24 cellular contexts compared by ENCODE assay signal in genomic region chr10:15627617-15628196, GRCh38.
DNase-seq lines count a peak whose midpoint lies in the region; ATAC-seq and TF ChIP-seq lines count a peak whose summit lies in the region.
"Had no signal": no experiment of that assay in that cellular context is flagged by ENCODE, and none has a peak within 500 bp of the region (broad histone marks: within the 10 kb centered on the region; RNA-seq: fewer than 3 reads in every experiment).

No MANE protein-coding gene starts in this region.

- H3K4me3 ChIP-seq in ascending aorta (no peak overlapping the region), esophagus muscularis mucosa (no peak overlapping the region)
- H3K4me3 ChIP-seq: cardiac muscle cell, mucosa of descending colon, stomach, tibial nerve had no signal

- DNase-seq in ELR (ENCODE audit: low read depth) (peak; percentile 68), NCI-H226 (peak; percentile 9), ascending aorta (ENCODE audit: low spot score in 2 of 2) (no peak), iris pigment epithelial cell (ENCODE audit: low read depth) (peak; percentile 33), islet precursor cell (no peak), KG1 (lab: John Stamatoyannopoulos, UW) (no peak), left ventricle myocardium superior (no peak), esophagus muscularis mucosa (ENCODE audit: extremely low spot score) (no peak)
- DNase-seq: activated CD4-positive, alpha-beta T cell treated with anti-CD3 and anti-CD28 coated beads, Interleukin-2, amount 10 ng/mL, durations not matched to agents 7 days and 5 days; activated naive CD4-positive, alpha-beta T cell; activated T-cell treated with anti-CD3 and anti-CD28 coated beads, Interleukin-2, amount 50 U/mL, for 4 hours; CD8-positive, alpha-beta memory T cell; DMS 273 treated with DMSO at 0.1 percent for 48 hours; glutamatergic neuron; H7; mucosa of descending colon; NCI-H146; NCI-H2107; nephron progenitor cell; small intestine; stomach had no signal

- no peak for TF ChIP-seq CTCF in ascending aorta (IDR thresholded peaks at IDR 0.05)
- TF ChIP-seq CTCF in esophagus muscularis mucosa (IDR thresholded peaks at IDR 0.05): no peak

- peaks cover 35 to 62% of the 10 kb centered on the region in 2 donors for H3K36me3 ChIP-seq in ascending aorta
- H3K36me3 ChIP-seq in esophagus muscularis mucosa: no peaks in the 10 kb centered on the region
- H3K36me3 ChIP-seq: cardiac muscle cell, stomach, tibial nerve had no signal

- no peaks in the 10 kb centered on the region for H3K9me3 ChIP-seq in ascending aorta
- no peaks in the 10 kb centered on the region for H3K9me3 ChIP-seq in esophagus muscularis mucosa
- H3K9me3 ChIP-seq: mucosa of descending colon, stomach, tibial nerve had no signal

- no peak for TF ChIP-seq EP300 in esophagus muscularis mucosa (IDR thresholded peaks at IDR 0.05)

- intact Hi-C loops in ascending aorta (cut with DNase I) (loop anchor here (10.0 kb wide), 1 partner anchor 193 kb away; no protein-coding TSS in a partner anchor), left ventricle myocardium superior (cut with micrococcal nuclease) (no loop called here), esophagus muscularis mucosa (cut with DNase I) (no loop called here)

- WGBS in esophagus muscularis mucosa: 94% methylated on average over 8 of the region's 8 CpGs

- H3K27me3 ChIP-seq in ascending aorta (no peaks in the 10 kb centered on the region), esophagus muscularis mucosa (no peaks in the 10 kb centered on the region)
- H3K27me3 ChIP-seq: cardiac muscle cell, stomach, tibial nerve had no signal

- ATAC-seq in left ventricle myocardium superior: no peak
- ATAC-seq: activated T-cell treated with anti-CD3 and anti-CD28 coated beads, Interleukin-2, amount 50 U/mL, for 4 hours; mucosa of descending colon had no signal

- TF ChIP-seq POLR2A in esophagus muscularis mucosa (IDR thresholded peaks at IDR 0.05; ENCODE audit: low read depth): no peak

- H3K4me1 ChIP-seq in ascending aorta (peaks cover 3 to 46% of the 10 kb centered on the region in 2 donors), esophagus muscularis mucosa (peaks cover 0 to 27% (median 17%) of the 10 kb centered on the region in 4 donors)

- H3K27ac ChIP-seq in ascending aorta (peak overlapping the region; percentile 76 to 77), esophagus muscularis mucosa (replicated peaks in 1 of 4) (no peak overlapping the region)
- H3K27ac ChIP-seq: cardiac muscle cell, KMS-11, stomach, tibial nerve had no signal

Comparison
In these comparisons a context has a peak if more than half of its experiments do, and no peak if none do; other contexts are left out.
1. DNase-seq: peak in ELR (single experiment), NCI-H226 (single experiment) and iris pigment epithelial cell (single experiment); none in ascending aorta (0 of 2), islet precursor cell (single experiment), KG1 (single experiment), left ventricle myocardium superior (single experiment) and esophagus muscularis mucosa (single experiment).
2. H3K27ac ChIP-seq: peak in ascending aorta (2 of 2); none in esophagus muscularis mucosa (0 of 4).